In the genomic region with DNA sequence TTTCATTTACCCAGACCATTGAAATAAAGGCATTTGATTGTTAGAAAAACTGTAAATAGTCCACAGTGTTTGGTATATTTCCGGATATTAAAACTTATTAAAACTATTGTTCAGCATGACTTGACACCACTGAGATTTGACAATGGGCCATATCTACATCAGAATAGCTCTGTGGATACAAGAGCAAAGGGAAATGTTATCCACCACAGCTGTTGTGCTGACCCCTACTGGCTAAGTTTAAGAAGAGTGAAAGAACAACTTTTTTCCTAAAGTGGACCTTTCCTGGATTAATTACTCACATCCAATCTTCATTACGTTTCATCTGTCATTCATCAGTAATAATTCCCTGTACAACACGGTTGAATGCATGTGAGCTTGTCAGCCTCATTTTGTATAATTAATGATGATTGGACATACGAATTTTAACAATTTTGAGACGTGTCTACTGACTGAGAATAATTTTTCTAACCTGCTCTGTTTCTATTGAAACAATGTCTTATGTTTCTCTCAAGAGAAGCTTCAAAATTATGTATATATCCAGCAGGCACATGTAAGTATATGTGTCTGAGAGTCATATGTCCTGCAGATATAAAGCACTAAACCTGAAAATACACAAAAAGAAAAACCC, we compare ENCODE assay signal across 8 cellular contexts.
DNase-seq lines count a peak whose midpoint lies in the region; ATAC-seq and TF ChIP-seq lines count a peak whose summit lies in the region.

No MANE protein-coding gene starts in this region.

- no peak for TF ChIP-seq POLR2A in NB4 (IDR thresholded peaks at IDR 0.05; ENCODE audit: extremely low read depth, insufficient read length)
- TF ChIP-seq POLR2A in esophagus squamous epithelium (IDR thresholded peaks at IDR 0.05), result no peak

- no peak overlapping the region for H3K4me3 Mint-ChIP-seq in osteocyte (ENCODE audit: unreplicated experiment)
- H3K4me3 Mint-ChIP-seq in activated CD4-positive, alpha-beta T cell treated with anti-CD3 and anti-CD28 coated beads, Interleukin-2, amount 10 ng/mL, durations not matched to agents 24 days and 14 days, result no peak overlapping the region

- H3K36me3 ChIP-seq in esophagus squamous epithelium, result no peaks in the 10 kb centered on the region

- H3K4me1 ChIP-seq in esophagus squamous epithelium, result no peaks in the 10 kb centered on the region

- DNase-seq in NB4 (ENCODE audit: low read depth), result peak; percentile 74
- peak; percentile 23 for DNase-seq in cerebellar cortex (ENCODE audit: low spot score)
- DNase-seq in osteocyte (ENCODE audit: extremely low spot score, unreplicated experiment), result no peak
- DNase-seq in DMS153 (lab: John Stamatoyannopoulos, UW), result no peak
- no peak for DNase-seq in esophagus squamous epithelium (lab: John Stamatoyannopoulos, UW)
- DNase-seq in activated CD4-positive, alpha-beta T cell treated with anti-CD3 and anti-CD28 coated beads, Interleukin-2, amount 10 ng/mL, durations not matched to agents 24 days and 14 days, result no peak

- 14 to 15% methylated on average over 5 of the region's 5 CpGs for WGBS in esophagus squamous epithelium, 2 donors

- no peaks in the 10 kb centered on the region for H3K27me3 Mint-ChIP-seq in osteocyte (ENCODE audit: unreplicated experiment)
- no peaks in the 10 kb centered on the region for H3K27me3 Mint-ChIP-seq in activated CD4-positive, alpha-beta T cell treated with anti-CD3 and anti-CD28 coated beads, Interleukin-2, amount 10 ng/mL, durations not matched to agents 24 days and 14 days

- no peaks in the 10 kb centered on the region for H3K27me3 ChIP-seq in esophagus squamous epithelium

- intact Hi-C loops in esophagus squamous epithelium (cut with DNase I), result no loop called here
- intact Hi-C loops in activated CD4-positive, alpha-beta T cell treated with anti-CD3 and anti-CD28 coated beads, Interleukin-2, amount 10 ng/mL, durations not matched to agents 24 days and 14 days (cut with micrococcal nuclease), result no loop called here

- no peaks in the 10 kb centered on the region for H3K4me1 Mint-ChIP-seq in osteocyte (ENCODE audit: unreplicated experiment)
- H3K4me1 Mint-ChIP-seq in activated CD4-positive, alpha-beta T cell treated with anti-CD3 and anti-CD28 coated beads, Interleukin-2, amount 10 ng/mL, durations not matched to agents 24 days and 14 days, result no peaks in the 10 kb centered on the region

- TF ChIP-seq CTCF in NB4 (IDR thresholded peaks at IDR 0.05; ENCODE audit: low read depth, low read length) (peak; percentile 46), osteocyte (IDR thresholded peaks at IDR 0.05) (peak; percentile 56), esophagus squamous epithelium (IDR thresholded peaks at IDR 0.05) (peak in 2 of 6 experiments; percentile 12 to 22)

- H3K9me3 ChIP-seq in esophagus squamous epithelium, result no peaks in the 10 kb centered on the region

- no peak overlapping the region for H3K27ac Mint-ChIP-seq in osteocyte (ENCODE audit: unreplicated experiment)
- no peak overlapping the region for H3K27ac Mint-ChIP-seq in activated CD4-positive, alpha-beta T cell treated with anti-CD3 and anti-CD28 coated beads, Interleukin-2, amount 10 ng/mL, durations not matched to agents 24 days and 14 days

- ATAC-seq in GM18858 (IDR thresholded peaks at IDR 0.05; ENCODE audit: unreplicated experiment), result peak; percentile 56
- no peak for ATAC-seq in HG02642 (IDR thresholded peaks at IDR 0.05; ENCODE audit: poor library complexity, unreplicated experiment)

- H3K36me3 Mint-ChIP-seq in osteocyte (ENCODE audit: unreplicated experiment), result no peaks in the 10 kb centered on the region
- H3K36me3 Mint-ChIP-seq in activated CD4-positive, alpha-beta T cell treated with anti-CD3 and anti-CD28 coated beads, Interleukin-2, amount 10 ng/mL, durations not matched to agents 24 days and 14 days (ENCODE audit: low read depth), result no peaks in the 10 kb centered on the region

- no peaks in the 10 kb centered on the region for H3K9me3 Mint-ChIP-seq in osteocyte (ENCODE audit: unreplicated experiment)
- H3K9me3 Mint-ChIP-seq in activated CD4-positive, alpha-beta T cell treated with anti-CD3 and anti-CD28 coated beads, Interleukin-2, amount 10 ng/mL, durations not matched to agents 24 days and 14 days, result no peaks in the 10 kb centered on the region

- H3K4me3 ChIP-seq in NB4 (ENCODE audit: low read depth, low read length) (no peak overlapping the region), esophagus squamous epithelium (no peak overlapping the region)

- H3K27ac ChIP-seq in esophagus squamous epithelium, result no peak overlapping the region

Comparison
In these comparisons a context has a peak if more than half of its experiments do, and no peak if none do; other contexts are left out.
1. DNase-seq: peak in NB4 (single experiment) and cerebellar cortex (single experiment); none in osteocyte (single experiment), DMS153 (single experiment), esophagus squamous epithelium (single experiment) and activated CD4-positive, alpha-beta T cell treated with anti-CD3 and anti-CD28 coated beads, Interleukin-2, amount 10 ng/mL, durations not matched to agents 24 days and 14 days (single experiment).